8 cellular contexts compared by ENCODE assay signal in the genomic region with DNA sequence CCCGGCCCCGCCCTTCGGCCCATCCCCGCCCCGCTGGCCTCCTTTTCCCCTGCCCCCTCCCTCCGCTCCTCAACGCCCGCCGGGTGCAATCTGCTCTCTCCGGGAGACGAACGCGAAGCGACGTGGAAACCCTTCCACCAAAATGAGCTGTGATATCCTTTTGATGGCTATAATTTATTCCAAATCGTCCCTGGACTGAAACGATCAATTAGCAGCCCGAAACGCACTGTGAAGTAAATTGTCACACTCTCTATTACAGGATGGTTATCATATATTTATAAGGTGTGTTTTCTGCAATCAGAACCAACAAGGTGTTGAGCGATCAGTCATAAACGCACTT.
DNase-seq lines count a peak whose midpoint lies in the region; ATAC-seq and TF ChIP-seq lines count a peak whose summit lies in the region.

No MANE protein-coding gene starts in this region.

- CTCF ChIA-PET in SK-N-SH (lab: Yijun Ruan, JAX): interaction anchor here (0.8 to 2.8 kb wide), 19 partner anchors 9 to 734 kb away, joined by 3 to 17 read pairs (median 4); no protein-coding TSS in a partner anchor

- no peak for TF ChIP-seq RAD21 in SK-N-SH (IDR thresholded peaks at IDR 0.05; ENCODE audit: low read length)

- H3K9me3 ChIP-seq in SK-N-SH (no peaks in the 10 kb centered on the region), iPS-15b (ENCODE audit: control insufficient read depth, insufficient read depth, low read length) (no peaks in the 10 kb centered on the region), stomach (no peaks in the 10 kb centered on the region)

- H3K4me2 ChIP-seq in SK-N-SH: peak overlapping the region; percentile 93

- intact Hi-C loops in stomach (cut with DNase I; ENCODE audit: low total_unique reads): no loop called here

- H3K27me3 ChIP-seq in SK-N-SH (ENCODE audit: insufficient read depth) (no peaks in the 10 kb centered on the region), iPS-15b (ENCODE audit: control insufficient read depth, insufficient read depth, low read length) (peaks cover 45% of the 10 kb centered on the region), stomach (peaks cover 0 to 26% (median 16%) of the 10 kb centered on the region in 3 donors)

- peak overlapping the region; percentile 92 for H2AFZ ChIP-seq in SK-N-SH (ENCODE audit: low read depth)

- H3K9ac ChIP-seq in SK-N-SH (peak overlapping the region; percentile 40; the same call in 1 of the 2 replicates), iPS-15b (ENCODE audit: low read depth, low read length) (peak overlapping the region; percentile 8)

- H3K4me3 ChIP-seq in SK-N-SH (ENCODE audit: low read depth in 2 of 2, low read length in 1 of 2) (peak overlapping the region; percentile 87 to 91), WI38 (ENCODE audit: low read depth, low read length) (peak overlapping the region; percentile 66), iPS-15b (ENCODE audit: low read depth, low read length) (peak overlapping the region; percentile 75), stomach (peak overlapping the region; percentile 64 to 74 (median 68))

- H3F3A ChIP-seq in SK-N-SH (replicated peaks; ENCODE audit: insufficient read depth): no peaks in the 10 kb centered on the region

- H4K20me1 ChIP-seq in SK-N-SH (ENCODE audit: insufficient read depth): no peaks in the 10 kb centered on the region

- WGBS in SK-N-SH (ENCODE audit: low lambda C conversion rate): 0% methylated on average over 10 of the region's 21 CpGs
- WGBS in stomach, 5 donors: 1 to 5% (median 3%) methylated on average over 12 to 21 of the region's 21 CpGs

- H3K36me3 ChIP-seq in SK-N-SH (replicated peaks in 1 of 2; ENCODE audit: control insufficient read depth in 1 of 2, insufficient read depth in 2 of 2, low read length in 1 of 2) (no peaks in the 10 kb centered on the region), iPS-15b (ENCODE audit: control insufficient read depth, insufficient read depth, low read length) (no peaks in the 10 kb centered on the region), stomach (no peaks in the 10 kb centered on the region)

- ATAC-seq in SK-N-SH treated with all-trans-retinoic acid at 6 μM for 48 hours: no peak

- H3K9me2 ChIP-seq in SK-N-SH: no peaks in the 10 kb centered on the region

- no peaks in the 10 kb centered on the region for H3K79me2 ChIP-seq in SK-N-SH (ENCODE audit: insufficient read depth)

- H3K4me1 ChIP-seq in SK-N-SH (ENCODE audit: control insufficient read depth in 1 of 2, insufficient read depth in 2 of 2, low read depth in 1 of 2, low read length in 1 of 2): peaks cover 0 to 5% of the 10 kb centered on the region in 2 experiments; a peak in 2 of 4 replicates
- peaks cover 9% of the 10 kb centered on the region for H3K4me1 ChIP-seq in iPS-15b (ENCODE audit: control insufficient read depth, insufficient read depth, low read length)
- peaks cover 0 to 20% (median 10%) of the 10 kb centered on the region in 4 donors for H3K4me1 ChIP-seq in stomach

- TF ChIP-seq EP300 in SK-N-SH (IDR thresholded peaks at IDR 0.05; ENCODE audit: borderline replicate concordance in 1 of 2, low read depth in 1 of 2, low read length in 1 of 2) (no peak), stomach (IDR thresholded peaks at IDR 0.05) (no peak)

- TF ChIP-seq CTCF in SK-N-SH (IDR thresholded peaks at IDR 0.05) (no peak), WI38 (IDR thresholded peaks at IDR 0.05; ENCODE audit: low read depth, low read length) (no peak), stomach (IDR thresholded peaks at IDR 0.05) (peak in 1 of 7 experiments; percentile 5)

- DNase-seq in SK-N-SH (no peak), stomach (no peak), NCI-H1417 (lab: John Stamatoyannopoulos, UW) (no peak), globus pallidus (ENCODE audit: low spot score) (no peak)
- DNase-seq in stimulated activated CD8-positive, alpha-beta memory T cell treated with anti-CD3 and anti-CD28 coated beads, Interleukin-4, amount 100 ng/mL, for 48 hours: no peak

- H3K27ac ChIP-seq in SK-N-SH (ENCODE audit: low read depth in 2 of 2, low read length in 1 of 2) (no peak overlapping the region), stomach (no peak overlapping the region)

- no peak for TF ChIP-seq POLR2A in stomach (IDR thresholded peaks at IDR 0.05)

- POLR2A ChIA-PET in SK-N-SH (lab: Yijun Ruan, JAX): interaction anchor here (0.9 kb wide), 1 partner anchor 126 kb away, joined by 3 read pairs; no protein-coding TSS in a partner anchor

TF ChIP-seq in SK-N-SH, 30 proteins besides CTCF, POLR2A, EP300 and RAD21:
- TF ChIP-seq NRF1 (IDR thresholded peaks at IDR 0.05; ENCODE audit: low read depth, low read length) (no peak), CHD2 (IDR thresholded peaks at IDR 0.05; ENCODE audit: low read length, partially characterized antibody) (peak; percentile 35)

TF ChIP-seq in SK-N-SH treated with all-trans-retinoic acid at 6 μM for 48 hours, 23 proteins besides CTCF, POLR2A, EP300 and RAD21:
- TF ChIP-seq, protein P1, sequence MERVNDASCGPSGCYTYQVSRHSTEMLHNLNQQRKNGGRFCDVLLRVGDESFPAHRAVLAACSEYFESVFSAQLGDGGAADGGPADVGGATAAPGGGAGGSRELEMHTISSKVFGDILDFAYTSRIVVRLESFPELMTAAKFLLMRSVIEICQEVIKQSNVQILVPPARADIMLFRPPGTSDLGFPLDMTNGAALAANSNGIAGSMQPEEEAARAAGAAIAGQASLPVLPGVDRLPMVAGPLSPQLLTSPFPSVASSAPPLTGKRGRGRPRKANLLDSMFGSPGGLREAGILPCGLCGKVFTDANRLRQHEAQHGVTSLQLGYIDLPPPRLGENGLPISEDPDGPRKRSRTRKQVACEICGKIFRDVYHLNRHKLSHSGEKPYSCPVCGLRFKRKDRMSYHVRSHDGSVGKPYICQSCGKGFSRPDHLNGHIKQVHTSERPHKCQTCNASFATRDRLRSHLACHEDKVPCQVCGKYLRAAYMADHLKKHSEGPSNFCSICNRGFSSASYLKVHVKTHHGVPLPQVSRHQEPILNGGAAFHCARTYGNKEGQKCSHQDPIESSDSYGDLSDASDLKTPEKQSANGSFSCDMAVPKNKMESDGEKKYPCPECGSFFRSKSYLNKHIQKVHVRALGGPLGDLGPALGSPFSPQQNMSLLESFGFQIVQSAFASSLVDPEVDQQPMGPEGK (CRISPR knock-in tag; IDR thresholded peaks at IDR 0.05; ENCODE audit: borderline replicate concordance): no peak
- no peak for TF ChIP-seq GLIS3 (CRISPR knock-in tag; IDR thresholded peaks at IDR 0.05)
- no peak for TF ChIP-seq BACH2 (CRISPR knock-in tag; IDR thresholded peaks at IDR 0.05; ENCODE audit: borderline replicate concordance)
- no peak for TF ChIP-seq ZFP30 (CRISPR knock-in tag; IDR thresholded peaks at IDR 0.05)
- TF ChIP-seq, protein P2, sequence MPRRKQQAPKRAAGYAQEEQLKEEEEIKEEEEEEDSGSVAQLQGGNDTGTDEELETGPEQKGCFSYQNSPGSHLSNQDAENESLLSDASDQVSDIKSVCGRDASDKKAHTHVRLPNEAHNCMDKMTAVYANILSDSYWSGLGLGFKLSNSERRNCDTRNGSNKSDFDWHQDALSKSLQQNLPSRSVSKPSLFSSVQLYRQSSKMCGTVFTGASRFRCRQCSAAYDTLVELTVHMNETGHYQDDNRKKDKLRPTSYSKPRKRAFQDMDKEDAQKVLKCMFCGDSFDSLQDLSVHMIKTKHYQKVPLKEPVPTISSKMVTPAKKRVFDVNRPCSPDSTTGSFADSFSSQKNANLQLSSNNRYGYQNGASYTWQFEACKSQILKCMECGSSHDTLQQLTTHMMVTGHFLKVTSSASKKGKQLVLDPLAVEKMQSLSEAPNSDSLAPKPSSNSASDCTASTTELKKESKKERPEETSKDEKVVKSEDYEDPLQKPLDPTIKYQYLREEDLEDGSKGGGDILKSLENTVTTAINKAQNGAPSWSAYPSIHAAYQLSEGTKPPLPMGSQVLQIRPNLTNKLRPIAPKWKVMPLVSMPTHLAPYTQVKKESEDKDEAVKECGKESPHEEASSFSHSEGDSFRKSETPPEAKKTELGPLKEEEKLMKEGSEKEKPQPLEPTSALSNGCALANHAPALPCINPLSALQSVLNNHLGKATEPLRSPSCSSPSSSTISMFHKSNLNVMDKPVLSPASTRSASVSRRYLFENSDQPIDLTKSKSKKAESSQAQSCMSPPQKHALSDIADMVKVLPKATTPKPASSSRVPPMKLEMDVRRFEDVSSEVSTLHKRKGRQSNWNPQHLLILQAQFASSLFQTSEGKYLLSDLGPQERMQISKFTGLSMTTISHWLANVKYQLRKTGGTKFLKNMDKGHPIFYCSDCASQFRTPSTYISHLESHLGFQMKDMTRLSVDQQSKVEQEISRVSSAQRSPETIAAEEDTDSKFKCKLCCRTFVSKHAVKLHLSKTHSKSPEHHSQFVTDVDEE (CRISPR knock-in tag; IDR thresholded peaks at IDR 0.05): no peak
- no peak for TF ChIP-seq ZNF8 (CRISPR knock-in tag; IDR thresholded peaks at IDR 0.05)
- TF ChIP-seq SNAI2 (CRISPR knock-in tag; IDR thresholded peaks at IDR 0.05): no peak
- no peak for TF ChIP-seq TCF4 (CRISPR knock-in tag; IDR thresholded peaks at IDR 0.05; ENCODE audit: borderline replicate concordance)
